In the genomic region with DNA sequence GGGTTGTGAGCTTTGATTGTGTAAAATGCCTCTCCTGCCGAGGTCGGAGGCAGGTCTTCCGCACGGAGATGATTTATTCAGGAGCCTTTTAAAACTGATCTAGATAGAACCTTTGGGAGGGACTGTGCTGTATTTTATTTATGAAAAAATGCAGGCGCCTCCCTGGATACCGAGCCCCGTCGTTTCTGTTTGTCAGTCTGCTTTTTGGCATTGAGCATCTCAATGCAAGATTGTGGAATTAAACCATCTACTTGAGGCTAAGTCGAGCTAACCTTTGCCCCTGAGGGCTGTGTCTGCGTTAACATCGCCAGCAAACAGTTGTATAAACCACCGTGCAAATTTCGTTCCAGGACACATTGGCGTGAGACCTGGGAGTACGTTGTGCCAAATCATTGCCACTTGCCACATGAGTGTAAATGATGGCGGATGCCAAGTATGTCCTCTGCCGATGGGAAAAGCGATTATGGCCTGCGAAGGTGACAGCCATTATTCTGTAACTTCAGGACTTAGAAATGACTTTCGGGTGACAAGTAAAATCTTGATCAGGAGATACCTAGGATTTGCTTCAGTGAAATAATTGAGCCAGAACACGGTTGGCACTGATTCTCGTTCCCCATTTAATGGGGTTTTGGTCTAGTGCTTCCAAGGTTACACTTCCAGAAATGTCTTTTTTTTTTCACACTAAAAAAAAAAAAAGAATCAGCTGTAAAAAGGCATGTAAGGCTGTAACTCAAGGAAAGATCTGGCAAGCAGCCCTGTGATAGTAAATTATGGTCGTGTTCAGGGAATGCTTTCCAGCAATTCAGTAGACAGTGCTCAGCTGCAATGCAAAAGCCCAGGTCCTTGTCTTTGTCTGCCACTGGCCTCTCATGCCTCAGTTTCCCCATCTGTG, we compare ENCODE assay signal across 8 cellular contexts. TPM values are rescaled to one million over a fixed set of nuclear protein-coding genes. Genes with fewer than 3 reads are reported as not detected.
DNase-seq lines count a peak whose midpoint lies in the region; ATAC-seq and TF ChIP-seq lines count a peak whose summit lies in the region.

No MANE protein-coding gene starts in this region.

- peak overlapping the region; percentile 93 for H3K9ac ChIP-seq in adipocyte (ENCODE audit: low read length)

- peak overlapping the region; percentile 92 to 97 for H3K27ac ChIP-seq in testis

- no peak for TF ChIP-seq POLR2A in testis (IDR thresholded peaks at IDR 0.05)

- H3K36me3 ChIP-seq in adipocyte (ENCODE audit: control insufficient read depth, insufficient read depth, low read length, severe bottlenecking) (peaks cover 20% of the 10 kb centered on the region), kidney epithelial cell (ENCODE audit: control insufficient read depth, insufficient read depth, low read length) (peaks cover 2% of the 10 kb centered on the region), testis (ENCODE audit: low read depth, missing control alignments) (no peaks in the 10 kb centered on the region)

- ATAC-seq in sciatic nerve (no peak), esophagus mucosa (no peak)

- 16 to 24% methylated on average over 23 of the region's 23 CpGs for WGBS in testis, 2 donors

- H3K9me3 ChIP-seq in adipocyte (ENCODE audit: control insufficient read depth, low read length) (no peaks in the 10 kb centered on the region), testis (no peaks in the 10 kb centered on the region)

- peaks cover 31% of the 10 kb centered on the region for H3K4me1 ChIP-seq in adipocyte (ENCODE audit: control insufficient read depth, insufficient read depth, low read length)
- H3K4me1 ChIP-seq in testis = peaks cover 34% of the 10 kb centered on the region

- DNase-seq in NCI-H446 treated with DMSO at 0.1 percent for 48 hours (lab: John Stamatoyannopoulos, UW) (peak; percentile 29), NCI-H446 (lab: John Stamatoyannopoulos, UW) (no peak), adipocyte (ENCODE audit: low read depth) (no peak), kidney epithelial cell (ENCODE audit: low read depth) (no peak), testis (no peak), sciatic nerve (ENCODE audit: low spot score) (no peak)
- no peak for DNase-seq in stimulated activated CD4-positive, alpha-beta T cell treated with anti-CD3 and anti-CD28 coated beads, Interleukin-12 subunit alpha, Interleukin-12 subunit beta, amount 100 ng/mL, for 4 hours

- peak overlapping the region; percentile 86 for H3K4me3 ChIP-seq in adipocyte (ENCODE audit: low read length)
- H3K4me3 ChIP-seq in kidney epithelial cell (ENCODE audit: low read depth, low read length) = peak overlapping the region; percentile 87
- peak overlapping the region; percentile 84 to 87 for H3K4me3 ChIP-seq in testis

- no peak for TF ChIP-seq CTCF in kidney epithelial cell (IDR thresholded peaks at IDR 0.05; ENCODE audit: insufficient read depth, low read length, poor library complexity, severe bottlenecking)
- no peak for TF ChIP-seq CTCF in testis (IDR thresholded peaks at IDR 0.05)

- intact Hi-C loops in testis (cut with DNase I; ENCODE audit: low total_unique reads) (no loop called here), sciatic nerve (cut with DNase I) (no loop called here)

- H3K27me3 ChIP-seq in adipocyte (replicated peaks; ENCODE audit: control insufficient read depth, insufficient read depth, low read length) (no peaks in the 10 kb centered on the region), kidney epithelial cell (ENCODE audit: control insufficient read depth, insufficient read depth, low read length) (no peaks in the 10 kb centered on the region), testis (no peaks in the 10 kb centered on the region)

RNA-seq across cellular contexts. Expression of a gene that starts 27.5 kb away (rescaled TPM):
- total RNA-seq in kidney epithelial cell (165 and 189 TPM in 2 replicates), testis (100 to 1,000 TPM; 170 to 176 TPM), sciatic nerve (57.5 TPM), esophagus mucosa (120 TPM)
- 172 TPM for polyA plus RNA-seq in testis (ENCODE audit: insufficient read depth, low read depth, low replicate concordance)

RNA-seq across cellular contexts. Expression of a gene that starts 45.1 kb away (rescaled TPM):
- 17.5 and 20.3 TPM in 2 replicates for total RNA-seq in kidney epithelial cell
- total RNA-seq in testis = 100 to 1,000 TPM; 144 to 191 TPM
- 92.2 TPM for polyA plus RNA-seq in testis (ENCODE audit: insufficient read depth, low read depth, low replicate concordance)
- 48.1 TPM for total RNA-seq in sciatic nerve
- 19.2 TPM for total RNA-seq in esophagus mucosa

RNA-seq across cellular contexts. Expression of a gene that starts 51.2 kb away (rescaled TPM):
- total RNA-seq in kidney epithelial cell = 74.5 and 77.0 TPM in 2 replicates
- 10 to 100 TPM; 97.9 to 99.6 TPM for total RNA-seq in testis
- 215 TPM for polyA plus RNA-seq in testis (ENCODE audit: insufficient read depth, low read depth, low replicate concordance)
- total RNA-seq in sciatic nerve = 75.7 TPM
- 91.6 TPM for total RNA-seq in esophagus mucosa
